9 cellular contexts compared by ENCODE assay signal in the genomic region with DNA sequence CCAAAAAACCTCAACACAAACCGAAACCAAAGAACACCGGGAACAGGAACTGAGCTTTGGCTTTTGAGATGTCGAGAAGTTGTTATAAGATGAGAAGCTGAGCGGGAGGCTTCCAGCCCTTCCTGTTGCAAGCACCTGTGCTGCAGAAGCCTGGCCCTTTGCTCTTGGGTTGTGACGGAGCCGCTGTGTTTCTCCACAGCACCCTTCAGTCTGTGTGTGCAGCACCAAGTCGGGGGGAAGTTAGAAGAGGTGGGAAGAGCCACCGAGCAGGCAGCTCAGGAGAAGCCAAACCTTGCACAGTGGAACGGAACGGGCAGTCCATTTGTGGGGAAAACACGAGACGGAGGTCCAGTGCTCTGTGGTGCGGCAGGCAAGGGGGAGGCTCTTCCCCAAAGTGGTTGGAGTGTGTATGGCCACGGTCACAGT.
DNase-seq lines count a peak whose midpoint lies in the region; ATAC-seq and TF ChIP-seq lines count a peak whose summit lies in the region.
"Had no signal": no experiment of that assay in that cellular context is flagged by ENCODE, and none has a peak within 500 bp of the region (broad histone marks: within the 10 kb centered on the region; RNA-seq: fewer than 3 reads in every experiment).

No MANE protein-coding gene starts in this region.

- H3K4me1 ChIP-seq in psoas muscle, result no peaks in the 10 kb centered on the region

- no peaks in the 10 kb centered on the region for H3K9me3 ChIP-seq in psoas muscle

- H3K27me3 Mint-ChIP-seq in activated naive CD4-positive, alpha-beta T cell treated with anti-CD3 and anti-CD28 coated beads, Interleukin-2, amount 50 U/mL, for 24 hours, result peaks cover 4% of the 10 kb centered on the region

- no peaks in the 10 kb centered on the region for H3K36me3 Mint-ChIP-seq in activated naive CD4-positive, alpha-beta T cell treated with anti-CD3 and anti-CD28 coated beads, Interleukin-2, amount 50 U/mL, for 24 hours

- no peak for TF ChIP-seq CTCF in psoas muscle (IDR thresholded peaks at IDR 0.05)

- 68 to 78% (median 75%) methylated on average over 14 of the region's 14 CpGs for WGBS in psoas muscle, 3 donors

- intact Hi-C loops in psoas muscle (cut with DNase I), result no loop called here

- H3K27me3 ChIP-seq in psoas muscle (ENCODE audit: insufficient read depth in 3 of 3, low read length in 2 of 3), result no peaks in the 10 kb centered on the region

- H3K4me1 Mint-ChIP-seq in activated naive CD4-positive, alpha-beta T cell treated with anti-CD3 and anti-CD28 coated beads, Interleukin-2, amount 50 U/mL, for 24 hours, result peaks cover 24% of the 10 kb centered on the region

- peak overlapping the region; percentile 88 for H3K4me3 Mint-ChIP-seq in activated naive CD4-positive, alpha-beta T cell treated with anti-CD3 and anti-CD28 coated beads, Interleukin-2, amount 50 U/mL, for 24 hours

- no peak for ATAC-seq in psoas muscle
- ATAC-seq in HG02610 (IDR thresholded peaks at IDR 0.05; ENCODE audit: unreplicated experiment), result no peak

- no peak overlapping the region for H3K27ac ChIP-seq in psoas muscle

- H3K27ac Mint-ChIP-seq in activated naive CD4-positive, alpha-beta T cell treated with anti-CD3 and anti-CD28 coated beads, Interleukin-2, amount 50 U/mL, for 24 hours, result no peak overlapping the region

- no peaks in the 10 kb centered on the region for H3K9me3 Mint-ChIP-seq in activated naive CD4-positive, alpha-beta T cell treated with anti-CD3 and anti-CD28 coated beads, Interleukin-2, amount 50 U/mL, for 24 hours

- peak overlapping the region; percentile 12 for H3K4me3 ChIP-seq in psoas muscle

- H3K36me3 ChIP-seq in psoas muscle (ENCODE audit: insufficient read depth in 1 of 2, low read depth in 1 of 2), result no peaks in the 10 kb centered on the region

- peak; percentile 15 for DNase-seq in DMS53 treated with DMSO at 0.1 percent for 48 hours (lab: John Stamatoyannopoulos, UW; ENCODE audit: unreplicated experiment)
- peak; percentile 20 for DNase-seq in NAMALWA (ENCODE audit: low spot score)
- no peak for DNase-seq in psoas muscle
- DNase-seq in SHP77 (lab: John Stamatoyannopoulos, UW), result no peak
- no peak for DNase-seq in NCI-H2107 (lab: John Stamatoyannopoulos, UW)
- no peak for DNase-seq in NCI-H774 (lab: John Stamatoyannopoulos, UW)
- DNase-seq: NCI-H1694 had no signal

Comparison
In these comparisons a context has a peak if more than half of its experiments do, and no peak if none do; other contexts are left out.
1. DNase-seq: peak in DMS53 treated with DMSO at 0.1 percent for 48 hours (single experiment) and NAMALWA (single experiment); none in psoas muscle (0 of 2), SHP77 (0 of 2), NCI-H2107 (single experiment) and NCI-H774 (single experiment).